In the genomic region with DNA sequence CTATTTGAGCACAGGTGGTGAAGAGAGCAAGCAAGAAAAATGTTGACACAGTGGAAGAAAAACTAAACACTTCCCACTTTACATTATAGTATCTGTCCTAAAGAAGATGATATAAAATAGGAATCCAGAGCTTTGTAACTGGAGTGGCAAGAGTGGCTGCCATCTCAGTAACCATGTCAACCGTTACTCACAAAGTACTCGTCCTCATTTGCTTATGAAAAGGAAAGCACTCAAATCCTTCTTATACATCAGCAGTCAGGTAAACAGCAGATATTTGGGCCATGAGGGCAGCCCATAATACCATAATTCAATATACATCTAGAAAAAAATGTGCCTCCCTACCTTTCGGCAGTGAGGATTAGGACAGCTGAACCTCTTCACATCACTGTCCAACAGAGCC, we compare ENCODE assay signal across 22 cellular contexts.
"Had no signal": no experiment of that assay in that cellular context is flagged by ENCODE, and none has a peak within 500 bp of the region (broad histone marks: within the 10 kb centered on the region; RNA-seq: fewer than 3 reads in every experiment).

No MANE protein-coding gene starts in this region.

- H3K4me2 ChIP-seq: neural progenitor cell had no signal

- DNase-seq: activated gamma-delta T cell treated with Interleukin-2 at 50 U/mL for 16 hours; activated T-cell treated with anti-CD3 and anti-CD28 coated beads, Interleukin-2, amount 50 U/mL, for 1 hour; aorta; caudate nucleus; effector memory CD4-positive, alpha-beta T cell; hippocampal formation; left ventricle myocardium inferior; mammary epithelial cell; naive thymus-derived CD8-positive, alpha-beta T cell; small intestine; stimulated activated CD4-positive, alpha-beta T cell treated with anti-CD3 and anti-CD28 coated beads, Interleukin-15, amount 100 ng/mL, for 24 hours; stomach had no signal

- H3K27me3 ChIP-seq: neural progenitor cell, stomach, suprapubic skin, tibial nerve had no signal

- H3K4me1 Mint-ChIP-seq: brain; mesothelial cell of epicardium; naive thymus-derived CD8-positive, alpha-beta T cell; stimulated activated memory B cell treated with anti-CD40 and anti-IgM and Interleukin-4, amounts not matched to agents 10 μg/mL and 1 μg/mL and 100 μg/mL, for 72 hours had no signal

- H3K27ac ChIP-seq: left ventricle myocardium inferior, neural progenitor cell, stomach, suprapubic skin, tibial nerve had no signal

- H3K4me1 ChIP-seq: left ventricle myocardium inferior, neural progenitor cell, stomach, suprapubic skin, tibial nerve had no signal

- H3K27ac Mint-ChIP-seq: activated naive CD4-positive, alpha-beta T cell treated with anti-CD3 and anti-CD28 coated beads, Interleukin-2, amount 50 U/mL, for 24 hours; mesothelial cell of epicardium; neural progenitor cell; stimulated activated memory B cell treated with anti-CD40 and anti-IgM and Interleukin-4, amounts not matched to agents 10 μg/mL and 1 μg/mL and 100 μg/mL, for 72 hours; WTC11 had no signal

- H3K9me3 ChIP-seq: left ventricle myocardium inferior, stomach, suprapubic skin, tibial nerve had no signal

- H2AFZ ChIP-seq: neural progenitor cell had no signal

- H3K9ac ChIP-seq: neural progenitor cell had no signal

- H3K9me3 Mint-ChIP-seq: activated naive CD4-positive, alpha-beta T cell treated with anti-CD3 and anti-CD28 coated beads, Interleukin-2, amount 50 U/mL, for 24 hours; brain; mesothelial cell of epicardium; naive thymus-derived CD8-positive, alpha-beta T cell; neural progenitor cell; stimulated activated memory B cell treated with anti-CD40 and anti-IgM and Interleukin-4, amounts not matched to agents 10 μg/mL and 1 μg/mL and 100 μg/mL, for 72 hours; WTC11 had no signal

- H3K27me3 Mint-ChIP-seq: activated naive CD4-positive, alpha-beta T cell treated with anti-CD3 and anti-CD28 coated beads, Interleukin-2, amount 50 U/mL, for 24 hours; brain; naive thymus-derived CD8-positive, alpha-beta T cell; stimulated activated memory B cell treated with anti-CD40 and anti-IgM and Interleukin-4, amounts not matched to agents 10 μg/mL and 1 μg/mL and 100 μg/mL, for 72 hours had no signal

- H3K4me3 Mint-ChIP-seq: activated naive CD4-positive, alpha-beta T cell treated with anti-CD3 and anti-CD28 coated beads, Interleukin-2, amount 50 U/mL, for 24 hours; brain; mesothelial cell of epicardium; naive thymus-derived CD8-positive, alpha-beta T cell; neural progenitor cell; stimulated activated memory B cell treated with anti-CD40 and anti-IgM and Interleukin-4, amounts not matched to agents 10 μg/mL and 1 μg/mL and 100 μg/mL, for 72 hours; WTC11 had no signal

- ATAC-seq: esophagus mucosa; naive thymus-derived CD8-positive, alpha-beta T cell; sciatic nerve; stimulated activated memory B cell treated with anti-CD40 and anti-IgM and Interleukin-4, amounts not matched to agents 10 μg/mL and 1 μg/mL and 100 μg/mL, for 72 hours; WTC11 had no signal
